Comparison of ENCODE assay signal across 1 cellular context in the genomic region with DNA sequence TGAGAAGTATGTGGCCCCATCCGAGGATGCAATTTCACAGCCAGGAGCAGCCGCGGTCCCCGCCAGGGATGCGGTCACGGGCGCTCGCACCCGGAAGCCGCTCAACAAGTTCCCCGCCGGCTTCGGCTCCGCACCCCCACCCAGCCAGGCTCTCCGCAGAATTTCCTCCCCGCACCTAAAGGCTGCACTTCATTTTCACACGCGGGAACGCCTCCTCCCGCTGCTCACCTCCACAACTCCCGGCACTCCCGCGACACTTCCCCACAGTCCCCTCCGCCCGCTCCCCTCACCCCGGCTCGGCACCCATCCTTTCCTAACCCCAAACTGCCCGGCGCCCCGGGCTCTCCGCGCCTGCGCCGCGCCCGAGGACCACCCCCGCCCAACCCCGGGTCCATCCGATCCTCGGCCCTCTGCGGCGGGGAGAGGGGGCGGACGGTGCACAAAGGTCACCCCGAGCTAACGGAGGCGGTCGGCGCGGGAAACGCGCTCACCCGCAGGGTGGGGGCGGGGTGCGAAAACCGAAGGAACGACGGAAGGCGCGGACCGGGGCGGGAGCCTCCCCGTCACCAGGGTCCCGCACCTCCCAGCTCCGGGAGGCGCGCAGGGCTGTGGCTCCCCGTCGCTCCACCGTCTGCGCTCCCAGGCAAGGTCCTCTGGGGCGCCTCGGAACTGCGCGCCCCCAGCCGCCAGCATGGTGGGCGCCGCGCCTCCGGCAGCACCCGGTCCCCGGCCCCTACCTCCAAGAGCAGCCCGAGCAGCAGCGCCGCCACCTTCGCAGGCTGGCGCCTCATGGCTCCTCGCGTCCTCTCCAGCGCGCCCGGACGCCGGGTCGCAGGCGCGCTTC.
TF ChIP-seq lines count a peak whose summit lies in the region.

No MANE protein-coding gene starts in this region.

TF ChIP-seq in GM12878, 131 proteins besides CTCF, POLR2A, EP300 and RAD21 (continued from another document and continues in another):
- TF ChIP-seq CUX1 (IDR thresholded peaks at IDR 0.05; ENCODE audit: insufficient replicate concordance, low read depth, low read length) (no peak), NR2F1 (conservative IDR thresholded peaks at IDR 0.05) (peak; percentile 98), ATF3 (IDR thresholded peaks at IDR 0.05; ENCODE audit: borderline replicate concordance, extremely low read depth, low read depth, low read length) (no peak), BHLHE40 (IDR thresholded peaks at IDR 0.05; ENCODE audit: borderline replicate concordance in 1 of 2, low read depth in 2 of 2, low read length in 1 of 2) (peak in 1 of 2 experiments; percentile 41; a peak in 2 of 4 replicates), ATF7 (IDR thresholded peaks at IDR 0.05; ENCODE audit: low read depth) (no peak), TBL1XR1 (IDR thresholded peaks at IDR 0.05; ENCODE audit: low read depth, low read length) (peak; percentile 39; the same call in 1 of the 2 replicates), SP1 (IDR thresholded peaks at IDR 0.05; ENCODE audit: low read depth, low read length) (no peak), ZNF384 (IDR thresholded peaks at IDR 0.05; ENCODE audit: borderline replicate concordance, low read depth, low read length) (no peak), JUNB (IDR thresholded peaks at IDR 0.05) (no peak), CBFB (IDR thresholded peaks at IDR 0.05; ENCODE audit: low read depth) (no peak), SMAD1 (IDR thresholded peaks at IDR 0.05; ENCODE audit: low read depth, partially characterized antibody) (no peak), STAT1 (conservative IDR thresholded peaks at IDR 0.05) (no peak), KLF5 (IDR thresholded peaks at IDR 0.05; ENCODE audit: partially characterized antibody) (no peak), POLR2AphosphoS2 (IDR thresholded peaks at IDR 0.05; ENCODE audit: low read depth, low read length) (no peak), ZNF592 (IDR thresholded peaks at IDR 0.05) (no peak), PML (IDR thresholded peaks at IDR 0.05; ENCODE audit: low read length) (no peak), EGR1 (IDR thresholded peaks at IDR 0.05; ENCODE audit: borderline replicate concordance in 1 of 2, low read depth in 2 of 2, low read length in 2 of 2) (peak in 1 of 2 experiments; percentile 78; a peak in 2 of 3 replicates), RCOR1 (conservative IDR thresholded peaks at IDR 0.05; ENCODE audit: low read depth, low read length) (no peak), CBX5 (IDR thresholded peaks at IDR 0.05; ENCODE audit: low read depth) (no peak), YBX1 (IDR thresholded peaks at IDR 0.05) (no peak), SPI1 (IDR thresholded peaks at IDR 0.05; ENCODE audit: borderline replicate concordance, insufficient read depth, low read depth, low read length) (no peak), FOXK2 (IDR thresholded peaks at IDR 0.05) (no peak), MEF2B (IDR thresholded peaks at IDR 0.05; ENCODE audit: partially characterized antibody, poor library complexity, severe bottlenecking) (no peak), HCFC1 (IDR thresholded peaks at IDR 0.05; ENCODE audit: low read length) (no peak), MYC (IDR thresholded peaks at IDR 0.05; ENCODE audit: insufficient read depth, insufficient read length, insufficient replicate concordance, low read length, severe bottlenecking) (no peak), SMAD5 (IDR thresholded peaks at IDR 0.05; ENCODE audit: low read depth) (no peak), ZZZ3 (IDR thresholded peaks at IDR 0.05; ENCODE audit: control insufficient read depth, insufficient read length, low read depth) (no peak), CHD1 (IDR thresholded peaks at IDR 0.05; ENCODE audit: low read depth, low read length) (no peak), ZNF207 (IDR thresholded peaks at IDR 0.05; ENCODE audit: borderline replicate concordance) (no peak)
- TF ChIP-seq, protein P1, sequence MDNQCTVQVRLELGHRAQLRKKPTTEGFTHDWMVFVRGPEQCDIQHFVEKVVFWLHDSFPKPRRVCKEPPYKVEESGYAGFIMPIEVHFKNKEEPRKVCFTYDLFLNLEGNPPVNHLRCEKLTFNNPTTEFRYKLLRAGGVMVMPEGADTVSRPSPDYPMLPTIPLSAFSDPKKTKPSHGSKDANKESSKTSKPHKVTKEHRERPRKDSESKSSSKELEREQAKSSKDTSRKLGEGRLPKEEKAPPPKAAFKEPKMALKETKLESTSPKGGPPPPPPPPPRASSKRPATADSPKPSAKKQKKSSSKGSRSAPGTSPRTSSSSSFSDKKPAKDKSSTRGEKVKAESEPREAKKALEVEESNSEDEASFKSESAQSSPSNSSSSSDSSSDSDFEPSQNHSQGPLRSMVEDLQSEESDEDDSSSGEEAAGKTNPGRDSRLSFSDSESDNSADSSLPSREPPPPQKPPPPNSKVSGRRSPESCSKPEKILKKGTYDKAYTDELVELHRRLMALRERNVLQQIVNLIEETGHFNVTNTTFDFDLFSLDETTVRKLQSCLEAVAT (IDR thresholded peaks at IDR 0.05) = peak; percentile 88; the same call in 1 of the 2 replicates
- TF ChIP-seq, protein P2, sequence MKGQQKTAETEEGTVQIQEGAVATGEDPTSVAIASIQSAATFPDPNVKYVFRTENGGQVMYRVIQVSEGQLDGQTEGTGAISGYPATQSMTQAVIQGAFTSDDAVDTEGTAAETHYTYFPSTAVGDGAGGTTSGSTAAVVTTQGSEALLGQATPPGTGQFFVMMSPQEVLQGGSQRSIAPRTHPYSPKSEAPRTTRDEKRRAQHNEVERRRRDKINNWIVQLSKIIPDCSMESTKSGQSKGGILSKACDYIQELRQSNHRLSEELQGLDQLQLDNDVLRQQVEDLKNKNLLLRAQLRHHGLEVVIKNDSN (IDR thresholded peaks at IDR 0.05; ENCODE audit: borderline replicate concordance, extremely low read length, insufficient read depth, low read depth, low read length) = no peak
- TF ChIP-seq, protein P3, sequence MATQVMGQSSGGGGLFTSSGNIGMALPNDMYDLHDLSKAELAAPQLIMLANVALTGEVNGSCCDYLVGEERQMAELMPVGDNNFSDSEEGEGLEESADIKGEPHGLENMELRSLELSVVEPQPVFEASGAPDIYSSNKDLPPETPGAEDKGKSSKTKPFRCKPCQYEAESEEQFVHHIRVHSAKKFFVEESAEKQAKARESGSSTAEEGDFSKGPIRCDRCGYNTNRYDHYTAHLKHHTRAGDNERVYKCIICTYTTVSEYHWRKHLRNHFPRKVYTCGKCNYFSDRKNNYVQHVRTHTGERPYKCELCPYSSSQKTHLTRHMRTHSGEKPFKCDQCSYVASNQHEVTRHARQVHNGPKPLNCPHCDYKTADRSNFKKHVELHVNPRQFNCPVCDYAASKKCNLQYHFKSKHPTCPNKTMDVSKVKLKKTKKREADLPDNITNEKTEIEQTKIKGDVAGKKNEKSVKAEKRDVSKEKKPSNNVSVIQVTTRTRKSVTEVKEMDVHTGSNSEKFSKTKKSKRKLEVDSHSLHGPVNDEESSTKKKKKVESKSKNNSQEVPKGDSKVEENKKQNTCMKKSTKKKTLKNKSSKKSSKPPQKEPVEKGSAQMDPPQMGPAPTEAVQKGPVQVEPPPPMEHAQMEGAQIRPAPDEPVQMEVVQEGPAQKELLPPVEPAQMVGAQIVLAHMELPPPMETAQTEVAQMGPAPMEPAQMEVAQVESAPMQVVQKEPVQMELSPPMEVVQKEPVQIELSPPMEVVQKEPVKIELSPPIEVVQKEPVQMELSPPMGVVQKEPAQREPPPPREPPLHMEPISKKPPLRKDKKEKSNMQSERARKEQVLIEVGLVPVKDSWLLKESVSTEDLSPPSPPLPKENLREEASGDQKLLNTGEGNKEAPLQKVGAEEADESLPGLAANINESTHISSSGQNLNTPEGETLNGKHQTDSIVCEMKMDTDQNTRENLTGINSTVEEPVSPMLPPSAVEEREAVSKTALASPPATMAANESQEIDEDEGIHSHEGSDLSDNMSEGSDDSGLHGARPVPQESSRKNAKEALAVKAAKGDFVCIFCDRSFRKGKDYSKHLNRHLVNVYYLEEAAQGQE (IDR thresholded peaks at IDR 0.05; ENCODE audit: low read depth, low read length) = no peak
- TF ChIP-seq, protein P4, sequence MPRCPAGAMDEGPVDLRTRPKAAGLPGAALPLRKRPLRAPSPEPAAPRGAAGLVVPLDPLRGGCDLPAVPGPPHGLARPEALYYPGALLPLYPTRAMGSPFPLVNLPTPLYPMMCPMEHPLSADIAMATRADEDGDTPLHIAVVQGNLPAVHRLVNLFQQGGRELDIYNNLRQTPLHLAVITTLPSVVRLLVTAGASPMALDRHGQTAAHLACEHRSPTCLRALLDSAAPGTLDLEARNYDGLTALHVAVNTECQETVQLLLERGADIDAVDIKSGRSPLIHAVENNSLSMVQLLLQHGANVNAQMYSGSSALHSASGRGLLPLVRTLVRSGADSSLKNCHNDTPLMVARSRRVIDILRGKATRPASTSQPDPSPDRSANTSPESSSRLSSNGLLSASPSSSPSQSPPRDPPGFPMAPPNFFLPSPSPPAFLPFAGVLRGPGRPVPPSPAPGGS (IDR thresholded peaks at IDR 0.05; ENCODE audit: borderline replicate concordance, insufficient read depth, low read depth, low read length, poor library complexity, severe bottlenecking) = no peak
- TF ChIP-seq, protein P5, sequence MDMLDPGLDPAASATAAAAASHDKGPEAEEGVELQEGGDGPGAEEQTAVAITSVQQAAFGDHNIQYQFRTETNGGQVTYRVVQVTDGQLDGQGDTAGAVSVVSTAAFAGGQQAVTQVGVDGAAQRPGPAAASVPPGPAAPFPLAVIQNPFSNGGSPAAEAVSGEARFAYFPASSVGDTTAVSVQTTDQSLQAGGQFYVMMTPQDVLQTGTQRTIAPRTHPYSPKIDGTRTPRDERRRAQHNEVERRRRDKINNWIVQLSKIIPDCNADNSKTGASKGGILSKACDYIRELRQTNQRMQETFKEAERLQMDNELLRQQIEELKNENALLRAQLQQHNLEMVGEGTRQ (IDR thresholded peaks at IDR 0.05; ENCODE audit: borderline replicate concordance, low read depth, low read length) = no peak
